Comparison of ENCODE assay signal across 11 cellular contexts in genomic region chr2:136376798-136377211, GRCh38.
DNase-seq lines count a peak whose midpoint lies in the region; ATAC-seq and TF ChIP-seq lines count a peak whose summit lies in the region.
"Had no signal": no experiment of that assay in that cellular context is flagged by ENCODE, and none has a peak within 500 bp of the region (broad histone marks: within the 10 kb centered on the region; RNA-seq: fewer than 3 reads in every experiment).

No MANE protein-coding gene starts in this region.

- POLR2A ChIA-PET in CD8-positive, alpha-beta memory T cell (lab: Charles Lee): interaction anchor here (0.6 to 1.1 kb wide), 5 partner anchors 50 to 500 kb away, joined by 3 to 10 read pairs (median 4); partner anchors contain the start of gene MCM6
- POLR2A ChIA-PET in naive thymus-derived CD4-positive, alpha-beta T cell (lab: Charles Lee): interaction anchor here (0.6 to 1.5 kb wide), 9 partner anchors 8 to 462 kb away, joined by 3 to 5 read pairs (median 3); no protein-coding TSS in a partner anchor

- no peaks in the 10 kb centered on the region for H3K9me3 ChIP-seq in CD8-positive, alpha-beta memory T cell (ENCODE audit: low read length)
- H3K9me3 ChIP-seq in MG63 (no peaks in the 10 kb centered on the region), upper lobe of right lung (no peaks in the 10 kb centered on the region)
- no peaks in the 10 kb centered on the region for H3K9me3 ChIP-seq in naive thymus-derived CD4-positive, alpha-beta T cell (ENCODE audit: control insufficient read depth in 2 of 3, low read length in 3 of 3)
- H3K9me3 ChIP-seq: upper lobe of left lung had no signal

- peak overlapping the region; percentile 63 to 92 (median 86) for H3K27ac Mint-ChIP-seq in CD8-positive, alpha-beta memory T cell
- H3K27ac Mint-ChIP-seq in activated naive CD8-positive, alpha-beta T cell treated with anti-CD3 and anti-CD28 coated beads, Interleukin-2, amount 50 U/mL, for 24 hours: peak overlapping the region; percentile 87
- H3K27ac Mint-ChIP-seq in naive thymus-derived CD4-positive, alpha-beta T cell: peak overlapping the region in 8 of 9 donors; percentile 0 to 92 (median 67)

- no peaks in the 10 kb centered on the region for H3K9me3 Mint-ChIP-seq in CD8-positive, alpha-beta memory T cell
- peaks cover 6% of the 10 kb centered on the region for H3K9me3 Mint-ChIP-seq in activated naive CD8-positive, alpha-beta T cell treated with anti-CD3 and anti-CD28 coated beads, Interleukin-2, amount 50 U/mL, for 24 hours
- peaks cover 0 to 5% (median 0%) of the 10 kb centered on the region in 11 donors for H3K9me3 Mint-ChIP-seq in naive thymus-derived CD4-positive, alpha-beta T cell

- H3K4me3 Mint-ChIP-seq in CD8-positive, alpha-beta memory T cell: peak overlapping the region in 3 of 7 donors; percentile 28 to 69 (median 58)
- H3K4me3 Mint-ChIP-seq in activated naive CD8-positive, alpha-beta T cell treated with anti-CD3 and anti-CD28 coated beads, Interleukin-2, amount 50 U/mL, for 24 hours: peak overlapping the region; percentile 39
- H3K4me3 Mint-ChIP-seq in naive thymus-derived CD4-positive, alpha-beta T cell: peak overlapping the region in 1 of 10 donors; percentile 45

- H3K27me3 Mint-ChIP-seq in CD8-positive, alpha-beta memory T cell: peaks cover 0 to 3% of the 10 kb centered on the region in 2 donors
- H3K27me3 Mint-ChIP-seq in activated naive CD8-positive, alpha-beta T cell treated with anti-CD3 and anti-CD28 coated beads, Interleukin-2, amount 50 U/mL, for 24 hours: no peaks in the 10 kb centered on the region
- no peaks in the 10 kb centered on the region for H3K27me3 Mint-ChIP-seq in naive thymus-derived CD4-positive, alpha-beta T cell

- intact Hi-C loops in naive thymus-derived CD4-positive, alpha-beta T cell (cut with micrococcal nuclease): loop anchor here (5.0 kb wide), 2 partner anchors 140 to 1460 kb away; partner anchors contain the start of gene CCNT2 (in 1 of the 2)
- intact Hi-C loops in upper lobe of right lung (cut with DNase I): loop anchor here (5.0 kb wide), 1 partner anchor 460 kb away; no protein-coding TSS in a partner anchor

- no peaks in the 10 kb centered on the region for H3K36me3 Mint-ChIP-seq in CD8-positive, alpha-beta memory T cell
- no peaks in the 10 kb centered on the region for H3K36me3 Mint-ChIP-seq in activated naive CD8-positive, alpha-beta T cell treated with anti-CD3 and anti-CD28 coated beads, Interleukin-2, amount 50 U/mL, for 24 hours (ENCODE audit: low read depth)
- H3K36me3 Mint-ChIP-seq in naive thymus-derived CD4-positive, alpha-beta T cell: peaks cover 0 to 16% (median 0%) of the 10 kb centered on the region in 5 donors

- DNase-seq in CD8-positive, alpha-beta memory T cell: no peak
- peak; percentile 59 for DNase-seq in MG63
- no peak for DNase-seq in activated naive CD8-positive, alpha-beta T cell treated with anti-CD3 and anti-CD28 coated beads, Interleukin-2, amount 50 U/mL, for 24 hours
- no peak for DNase-seq in naive thymus-derived CD4-positive, alpha-beta T cell
- no peak for DNase-seq in glomerular visceral epithelial cell (ENCODE audit: extremely low spot score)
- DNase-seq in coronary artery (ENCODE audit: low spot score): no peak
- no peak for DNase-seq in upper lobe of right lung
- DNase-seq: effector CD4-positive, alpha-beta T cell; stimulated activated CD4-positive, alpha-beta T cell treated with anti-CD3 and anti-CD28 coated beads, Interleukin-4, amount 100 ng/mL, for 1 hour had no signal

- ATAC-seq in activated naive CD8-positive, alpha-beta T cell treated with anti-CD3 and anti-CD28 coated beads, Interleukin-2, amount 50 U/mL, for 24 hours: peak; percentile 31
- no peak for ATAC-seq in naive thymus-derived CD4-positive, alpha-beta T cell
- ATAC-seq in HG03045 (IDR thresholded peaks at IDR 0.05; ENCODE audit: unreplicated experiment): no peak
- no peak for ATAC-seq in upper lobe of right lung

- H3K4me3 ChIP-seq in CD8-positive, alpha-beta memory T cell (ENCODE audit: low read length): no peak overlapping the region
- H3K4me3 ChIP-seq in MG63 (no peak overlapping the region), coronary artery (no peak overlapping the region), upper lobe of right lung (no peak overlapping the region)
- no peak overlapping the region for H3K4me3 ChIP-seq in naive thymus-derived CD4-positive, alpha-beta T cell (ENCODE audit: low read length)
- H3K4me3 ChIP-seq: upper lobe of left lung had no signal

- TF ChIP-seq CTCF in coronary artery (IDR thresholded peaks at IDR 0.05) (no peak), upper lobe of right lung (IDR thresholded peaks at IDR 0.05) (no peak)

- H3K36me3 ChIP-seq in CD8-positive, alpha-beta memory T cell (ENCODE audit: insufficient read depth, low read length): no peaks in the 10 kb centered on the region
- H3K36me3 ChIP-seq in MG63: no peaks in the 10 kb centered on the region
- H3K36me3 ChIP-seq in naive thymus-derived CD4-positive, alpha-beta T cell (ENCODE audit: control insufficient read depth in 2 of 3, insufficient read depth in 3 of 3, low read length in 3 of 3): no peaks in the 10 kb centered on the region
- H3K36me3 ChIP-seq in upper lobe of right lung: no peaks in the 10 kb centered on the region
- H3K36me3 ChIP-seq: upper lobe of left lung had no signal

- CTCF ChIA-PET in CD8-positive, alpha-beta memory T cell (lab: Charles Lee): interaction anchor here (1.2 to 2.8 kb wide), 5 partner anchors 8 to 463 kb away, joined by 3 to 23 read pairs (median 4); no protein-coding TSS in a partner anchor
- CTCF ChIA-PET in naive thymus-derived CD4-positive, alpha-beta T cell (lab: Charles Lee): interaction anchor here (0.6 to 11.5 kb wide), 8 partner anchors 8 to 460 kb away, joined by 3 to 270 read pairs (median 4); no protein-coding TSS in a partner anchor

- no peaks in the 10 kb centered on the region for H3K27me3 ChIP-seq in CD8-positive, alpha-beta memory T cell (ENCODE audit: insufficient read depth, low read length, poor library complexity, severe bottlenecking)
- H3K27me3 ChIP-seq in MG63 (no peaks in the 10 kb centered on the region), upper lobe of right lung (no peaks in the 10 kb centered on the region)
- no peaks in the 10 kb centered on the region for H3K27me3 ChIP-seq in naive thymus-derived CD4-positive, alpha-beta T cell (ENCODE audit: control insufficient read depth in 2 of 2, insufficient read depth in 2 of 2, low read length in 2 of 2)
- H3K27me3 ChIP-seq: upper lobe of left lung had no signal

- peaks cover 30 to 56% (median 51%) of the 10 kb centered on the region in 3 donors for H3K4me1 Mint-ChIP-seq in CD8-positive, alpha-beta memory T cell
- peaks cover 61% of the 10 kb centered on the region for H3K4me1 Mint-ChIP-seq in activated naive CD8-positive, alpha-beta T cell treated with anti-CD3 and anti-CD28 coated beads, Interleukin-2, amount 50 U/mL, for 24 hours
- H3K4me1 Mint-ChIP-seq in naive thymus-derived CD4-positive, alpha-beta T cell: peaks cover 20 to 63% (median 44%) of the 10 kb centered on the region in 7 donors

- H3K27ac ChIP-seq in CD8-positive, alpha-beta memory T cell (ENCODE audit: low read depth, low read length): no peak overlapping the region
- no peak overlapping the region for H3K27ac ChIP-seq in naive thymus-derived CD4-positive, alpha-beta T cell (ENCODE audit: low read depth, low read length)
- no peak overlapping the region for H3K27ac ChIP-seq in coronary artery
- H3K27ac ChIP-seq in upper lobe of right lung: no peak overlapping the region
- H3K27ac ChIP-seq: upper lobe of left lung had no signal

- H3K4me1 ChIP-seq in CD8-positive, alpha-beta memory T cell (ENCODE audit: insufficient read depth, low read length): peaks cover 28% of the 10 kb centered on the region
- peaks cover 6 to 24% of the 10 kb centered on the region in 2 donors for H3K4me1 ChIP-seq in naive thymus-derived CD4-positive, alpha-beta T cell (ENCODE audit: control insufficient read depth in 2 of 2, insufficient read depth in 2 of 2, low read length in 2 of 2)
- peaks cover 4% of the 10 kb centered on the region for H3K4me1 ChIP-seq in upper lobe of right lung
